ENCODE assay signal across 1 cellular context in genomic region chr1:109796484-109797305, GRCh38.
TF ChIP-seq lines count a peak whose summit lies in the region.

No MANE protein-coding gene starts in this region.

TF ChIP-seq in WTC11, 78 proteins besides CTCF, POLR2A, EP300 and RAD21 (continued from another document):
- TF ChIP-seq AFF4 (CRISPR knock-in tag; IDR thresholded peaks at IDR 0.05; ENCODE audit: borderline replicate concordance): no peak
- no peak for TF ChIP-seq ERG (CRISPR knock-in tag; IDR thresholded peaks at IDR 0.05)
- TF ChIP-seq NR2C2 (CRISPR knock-in tag; IDR thresholded peaks at IDR 0.05): no peak
- TF ChIP-seq NFATC4 (CRISPR knock-in tag; IDR thresholded peaks at IDR 0.05): no peak
- TF ChIP-seq EMX1 (CRISPR knock-in tag; IDR thresholded peaks at IDR 0.05): no peak
- no peak for TF ChIP-seq TEAD4 (CRISPR knock-in tag; IDR thresholded peaks at IDR 0.05)
- TF ChIP-seq ZNF281 (CRISPR knock-in tag; IDR thresholded peaks at IDR 0.05): no peak
- no peak for TF ChIP-seq FOXK1 (CRISPR knock-in tag; IDR thresholded peaks at IDR 0.05)
- no peak for TF ChIP-seq MYBL2 (CRISPR knock-in tag; IDR thresholded peaks at IDR 0.05)
- TF ChIP-seq E2F5 (CRISPR knock-in tag; IDR thresholded peaks at IDR 0.05): no peak
- TF ChIP-seq TEAD1 (CRISPR knock-in tag; IDR thresholded peaks at IDR 0.05): no peak
- TF ChIP-seq NFYB (CRISPR knock-in tag; conservative IDR thresholded peaks at IDR 0.05; ENCODE audit: low read depth): no peak
- TF ChIP-seq CREB1 (CRISPR knock-in tag; IDR thresholded peaks at IDR 0.05): no peak
- no peak for TF ChIP-seq ELF4 (CRISPR knock-in tag; IDR thresholded peaks at IDR 0.05; ENCODE audit: low read depth)
- no peak for TF ChIP-seq MXD4 (CRISPR knock-in tag; IDR thresholded peaks at IDR 0.05; ENCODE audit: borderline replicate concordance)
